In genomic region chr4:25703731-25704388, GRCh38 we compare ENCODE assay signal across 1 cellular context.
TF ChIP-seq lines count a peak whose summit lies in the region.

No MANE protein-coding gene starts in this region.

TF ChIP-seq in H1, 55 proteins besides CTCF, POLR2A, EP300 and RAD21 (continued from another document):
- no peak for TF ChIP-seq CTBP2 (IDR thresholded peaks at IDR 0.05; ENCODE audit: borderline replicate concordance, insufficient read depth, insufficient read length, low read length)
- TF ChIP-seq, protein P1, sequence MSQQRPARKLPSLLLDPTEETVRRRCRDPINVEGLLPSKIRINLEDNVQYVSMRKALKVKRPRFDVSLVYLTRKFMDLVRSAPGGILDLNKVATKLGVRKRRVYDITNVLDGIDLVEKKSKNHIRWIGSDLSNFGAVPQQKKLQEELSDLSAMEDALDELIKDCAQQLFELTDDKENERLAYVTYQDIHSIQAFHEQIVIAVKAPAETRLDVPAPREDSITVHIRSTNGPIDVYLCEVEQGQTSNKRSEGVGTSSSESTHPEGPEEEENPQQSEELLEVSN (IDR thresholded peaks at IDR 0.05): no peak
- no peak for TF ChIP-seq RFX5 (IDR thresholded peaks at IDR 0.05; ENCODE audit: borderline replicate concordance, low read depth, low read length)
- TF ChIP-seq SUZ12 (IDR thresholded peaks at IDR 0.05; ENCODE audit: low read length): no peak
- no peak for TF ChIP-seq USF2 (IDR thresholded peaks at IDR 0.05; ENCODE audit: low read length)
- no peak for TF ChIP-seq HDAC2 (IDR thresholded peaks at IDR 0.05; ENCODE audit: borderline replicate concordance in 1 of 2, low read depth in 2 of 2, low read length in 2 of 2)
- TF ChIP-seq CHD2 (IDR thresholded peaks at IDR 0.05; ENCODE audit: low read length): no peak
- no peak for TF ChIP-seq TCF12 (IDR thresholded peaks at IDR 0.05; ENCODE audit: low read depth, low read length)
- no peak for TF ChIP-seq TAF7 (optimal IDR thresholded peaks at IDR 0.05; ENCODE audit: borderline replicate concordance, low read depth, low read length)
